Comparison of ENCODE assay signal across 25 cellular contexts in the genomic region with DNA sequence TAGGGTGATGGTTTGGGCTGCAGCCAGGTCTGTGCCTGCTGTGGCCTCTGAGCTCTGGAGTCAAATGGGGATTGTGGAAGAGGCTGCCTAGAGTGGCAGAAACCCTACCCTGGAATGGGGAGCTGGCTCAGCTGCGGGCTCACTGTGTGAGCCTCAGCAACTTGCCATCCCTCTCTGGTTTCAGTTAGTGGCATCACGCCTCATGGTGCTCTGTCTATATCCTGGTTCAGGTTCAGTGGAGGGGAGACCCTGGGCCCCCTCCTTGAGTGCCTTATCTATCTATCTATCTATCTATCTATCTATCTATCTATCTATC.
"Had no signal": no experiment of that assay in that cellular context is flagged by ENCODE, and none has a peak within 500 bp of the region (broad histone marks: within the 10 kb centered on the region; RNA-seq: fewer than 3 reads in every experiment).

No MANE protein-coding gene starts in this region.

- H3K4me3 Mint-ChIP-seq: immature natural killer cell; naive thymus-derived CD8-positive, alpha-beta T cell; nephron; neural crest cell; stimulated activated effector memory CD8-positive, alpha-beta T cell treated with anti-CD3 and anti-CD28 coated beads, Interleukin-12 subunit alpha, Interleukin-12 subunit beta, amount 100 ng/mL, for 72 hours; stimulated activated naive CD8-positive, alpha-beta T cell treated with anti-CD3 and anti-CD28 coated beads, Interleukin-15, Interleukin-2, amounts not matched to agents 100 ng/mL and 50 ng/mL, for 24 hours had no signal

- H3K4me3 ChIP-seq: heart left ventricle, left ventricle myocardium inferior, lung, ovary, spleen, suprapubic skin, thoracic aorta, tibial artery, upper lobe of right lung had no signal

- H3K4me1 ChIP-seq: left ventricle myocardium inferior, spleen, suprapubic skin, tibial artery, upper lobe of right lung had no signal

- DNase-seq: hypothalamus; immature natural killer cell; left ventricle myocardium inferior; naive thymus-derived CD8-positive, alpha-beta T cell; occipital lobe; ovary; right cardiac atrium; small intestine; spleen; stimulated activated CD4-positive, alpha-beta T cell treated with anti-CD3 and anti-CD28 coated beads, Interleukin-4, amount 100 ng/mL, for 24 hours; stimulated activated naive CD4-positive, alpha-beta T cell; tibial artery; trophoblast cell; upper lobe of right lung had no signal

- H3K27ac Mint-ChIP-seq: immature natural killer cell; naive thymus-derived CD8-positive, alpha-beta T cell; nephron; progenitor cell of endocrine pancreas; stimulated activated effector memory CD8-positive, alpha-beta T cell treated with anti-CD3 and anti-CD28 coated beads, Interleukin-12 subunit alpha, Interleukin-12 subunit beta, amount 100 ng/mL, for 72 hours; stimulated activated naive CD8-positive, alpha-beta T cell treated with anti-CD3 and anti-CD28 coated beads, Interleukin-15, Interleukin-2, amounts not matched to agents 100 ng/mL and 50 ng/mL, for 24 hours had no signal

- H3K36me3 Mint-ChIP-seq: stimulated activated effector memory CD8-positive, alpha-beta T cell treated with anti-CD3 and anti-CD28 coated beads, Interleukin-12 subunit alpha, Interleukin-12 subunit beta, amount 100 ng/mL, for 72 hours had no signal

- H3K9me3 ChIP-seq: neutrophil, ovary, upper lobe of right lung had no signal

- H3K4me1 Mint-ChIP-seq: immature natural killer cell; naive thymus-derived CD8-positive, alpha-beta T cell; nephron; neural crest cell; stimulated activated effector memory CD8-positive, alpha-beta T cell treated with anti-CD3 and anti-CD28 coated beads, Interleukin-12 subunit alpha, Interleukin-12 subunit beta, amount 100 ng/mL, for 72 hours had no signal

- H3K27ac ChIP-seq: heart left ventricle, left ventricle myocardium inferior, neutrophil, ovary, spleen, suprapubic skin, thoracic aorta, tibial artery, upper lobe of right lung had no signal

- ATAC-seq: naive thymus-derived CD8-positive, alpha-beta T cell; right cardiac atrium; sciatic nerve; stimulated activated effector memory CD8-positive, alpha-beta T cell treated with anti-CD3 and anti-CD28 coated beads, Interleukin-12 subunit alpha, Interleukin-12 subunit beta, amount 100 ng/mL, for 72 hours; upper lobe of right lung had no signal

- H3K9me3 Mint-ChIP-seq: stimulated activated effector memory CD8-positive, alpha-beta T cell treated with anti-CD3 and anti-CD28 coated beads, Interleukin-12 subunit alpha, Interleukin-12 subunit beta, amount 100 ng/mL, for 72 hours had no signal

- H3K36me3 ChIP-seq: heart left ventricle, left ventricle myocardium inferior, neutrophil, ovary, spleen, suprapubic skin, thoracic aorta, tibial artery, upper lobe of right lung had no signal

- H3K27me3 ChIP-seq: heart left ventricle, ovary, suprapubic skin, tibial artery, upper lobe of right lung had no signal
